ENCODE assay signal across 23 cellular contexts in genomic region chr13:45298206-45298505, GRCh38. TPM values are rescaled to one million over a fixed set of nuclear protein-coding genes. Genes with fewer than 3 reads are reported as not detected.
A peak's percentile ranks its signal among the peaks of the same experiment; 100 is the strongest.
DNase-seq lines count a peak whose midpoint lies in the region; ATAC-seq lines count a peak whose summit lies in the region.
"Had no signal": no experiment of that assay in that cellular context is flagged by ENCODE, and none has a peak within 500 bp of the region (broad histone marks: within the 10 kb centered on the region; RNA-seq: fewer than 3 reads in every experiment).

No MANE protein-coding gene starts in this region.

- peak overlapping the region; percentile 84 for H3K27ac Mint-ChIP-seq in activated naive CD4-positive, alpha-beta T cell treated with anti-CD3 and anti-CD28 coated beads for 36 hours
- peak overlapping the region; percentile 87 to 93 for H3K27ac Mint-ChIP-seq in T-cell
- peak overlapping the region; percentile 30 for H3K27ac Mint-ChIP-seq in stimulated activated memory B cell treated with anti-CD40 and anti-IgM and Interleukin-4, amounts not matched to agents 10 μg/mL and 1 μg/mL and 100 μg/mL, for 72 hours
- H3K27ac Mint-ChIP-seq: mesothelial cell of epicardium had no signal

- no peak overlapping the region for H3K4me3 Mint-ChIP-seq in activated naive CD4-positive, alpha-beta T cell treated with anti-CD3 and anti-CD28 coated beads for 36 hours
- H3K4me3 Mint-ChIP-seq in T-cell = peak overlapping the region in 1 of 3 donors; percentile 53
- H3K4me3 Mint-ChIP-seq in stimulated activated memory B cell treated with anti-CD40 and anti-IgM and Interleukin-4, amounts not matched to agents 10 μg/mL and 1 μg/mL and 100 μg/mL, for 72 hours = no peak overlapping the region
- H3K4me3 Mint-ChIP-seq: CD14-positive monocyte, mesothelial cell of epicardium, nephron progenitor cell had no signal

- H3K4me1 Mint-ChIP-seq in activated naive CD4-positive, alpha-beta T cell treated with anti-CD3 and anti-CD28 coated beads for 36 hours (ENCODE audit: low read depth) = peaks cover 39% of the 10 kb centered on the region
- peaks cover 41 to 49% (median 43%) of the 10 kb centered on the region in 3 donors for H3K4me1 Mint-ChIP-seq in T-cell
- peaks cover 23% of the 10 kb centered on the region for H3K4me1 Mint-ChIP-seq in stimulated activated memory B cell treated with anti-CD40 and anti-IgM and Interleukin-4, amounts not matched to agents 10 μg/mL and 1 μg/mL and 100 μg/mL, for 72 hours
- H3K4me1 Mint-ChIP-seq: mesothelial cell of epicardium had no signal

- POLR2A ChIA-PET in T-cell (lab: Charles Lee) = no interaction called here

- ATAC-seq in T-cell (replicated peaks in 1 of 4) (peak in 2 of 4 experiments; percentile 42 to 65), GM18870 (IDR thresholded peaks at IDR 0.05; ENCODE audit: unreplicated experiment) (no peak)
- no peak for ATAC-seq in stimulated activated memory B cell treated with anti-CD40 and anti-IgM and Interleukin-4, amounts not matched to agents 10 μg/mL and 1 μg/mL and 100 μg/mL, for 72 hours
- ATAC-seq: left lobe of liver, PC-3, sciatic nerve had no signal

- no peak for DNase-seq in activated naive CD4-positive, alpha-beta T cell treated with anti-CD3 and anti-CD28 coated beads for 36 hours
- no peak for DNase-seq in activated naive CD4-positive, alpha-beta T cell (lab: John Stamatoyannopoulos, UW)
- DNase-seq in T-cell (no peak), caudate nucleus (lab: John Stamatoyannopoulos, UW) (peak in 1 of 61 donors; percentile 30), NCI-H2196 (lab: John Stamatoyannopoulos, UW; ENCODE audit: unreplicated experiment) (no peak)
- DNase-seq: activated effector memory CD4-positive, alpha-beta T cell treated with Interleukin-2 at 50 U/mL for 16 hours; aorta; DMS153; NCI-H1105 treated with DMSO at 0.1 percent for 48 hours; NCI-H2081; NCI-H446; nephron progenitor cell; PC-3; Right ventricle myocardium superior had no signal

- CTCF ChIA-PET in activated naive CD4-positive, alpha-beta T cell treated with anti-CD3 and anti-CD28 coated beads for 36 hours (lab: Charles Lee) = interaction anchor here (0.7 to 3.7 kb wide), 5 partner anchors 11 to 251 kb away, joined by 3 to 26 read pairs (median 8); no protein-coding TSS in a partner anchor
- CTCF ChIA-PET in T-cell (lab: Charles Lee) = interaction anchor here in 1 of 2 donors (0.6 to 2.0 kb wide), 4 partner anchors 9 to 863 kb away, joined by 5 to 9 read pairs (median 7); no protein-coding TSS in a partner anchor

- peak overlapping the region; percentile 77 for H3K27ac ChIP-seq in caudate nucleus (ENCODE audit: low read depth, low read length)
- H3K27ac ChIP-seq: epithelial cell of prostate, parathyroid adenoma, vagina had no signal

- no peaks in the 10 kb centered on the region for H3K9me3 Mint-ChIP-seq in activated naive CD4-positive, alpha-beta T cell treated with anti-CD3 and anti-CD28 coated beads for 36 hours
- H3K9me3 Mint-ChIP-seq in T-cell = no peaks in the 10 kb centered on the region
- H3K9me3 Mint-ChIP-seq in stimulated activated memory B cell treated with anti-CD40 and anti-IgM and Interleukin-4, amounts not matched to agents 10 μg/mL and 1 μg/mL and 100 μg/mL, for 72 hours = no peaks in the 10 kb centered on the region
- H3K9me3 Mint-ChIP-seq: mesothelial cell of epicardium, nephron progenitor cell had no signal

- intact Hi-C loops in activated naive CD4-positive, alpha-beta T cell treated with anti-CD3 and anti-CD28 coated beads for 36 hours (cut with micrococcal nuclease) = loop anchor here (5.0 kb wide), 1 partner anchor 176 kb away; the partner anchor contains the start of gene GTF2F2

- H3K27me3 Mint-ChIP-seq in activated naive CD4-positive, alpha-beta T cell treated with anti-CD3 and anti-CD28 coated beads for 36 hours (ENCODE audit: low read depth) = peaks cover 3% of the 10 kb centered on the region
- peaks cover 0 to 2% of the 10 kb centered on the region in 2 donors for H3K27me3 Mint-ChIP-seq in T-cell
- no peaks in the 10 kb centered on the region for H3K27me3 Mint-ChIP-seq in stimulated activated memory B cell treated with anti-CD40 and anti-IgM and Interleukin-4, amounts not matched to agents 10 μg/mL and 1 μg/mL and 100 μg/mL, for 72 hours

- H3K36me3 Mint-ChIP-seq in activated naive CD4-positive, alpha-beta T cell treated with anti-CD3 and anti-CD28 coated beads for 36 hours (ENCODE audit: low read depth) = no peaks in the 10 kb centered on the region
- H3K36me3 Mint-ChIP-seq in T-cell = no peaks in the 10 kb centered on the region
- H3K36me3 Mint-ChIP-seq in stimulated activated memory B cell treated with anti-CD40 and anti-IgM and Interleukin-4, amounts not matched to agents 10 μg/mL and 1 μg/mL and 100 μg/mL, for 72 hours = no peaks in the 10 kb centered on the region
- H3K36me3 Mint-ChIP-seq: mesothelial cell of epicardium had no signal

RNA-seq across cellular contexts. Expression of gene TPT1, which starts 42.8 kb away (rescaled TPM):
- total RNA-seq in activated naive CD4-positive, alpha-beta T cell treated with anti-CD3 and anti-CD28 coated beads for 36 hours = 1,000 to 10,000 TPM; 3,331 to 3,631 TPM
- 1,000 to 10,000 TPM; 6,680 to 8,997 (median 7,956) TPM for total RNA-seq in T-cell

Comparison
In these comparisons a context has a peak if more than half of its experiments do, and no peak if none do; other contexts are left out.
1. H3K27ac Mint-ChIP-seq: peak in every context shown above with its lines; median percentile 90 in T-cell; 84 in activated naive CD4-positive, alpha-beta T cell treated with anti-CD3 and anti-CD28 coated beads for 36 hours; 30 in stimulated activated memory B cell treated with anti-CD40 and anti-IgM and Interleukin-4, amounts not matched to agents 10 μg/mL and 1 μg/mL and 100 μg/mL, for 72 hours.